ENCODE assay signal across 30 cellular contexts in genomic region chr12:28267920-28268680, GRCh38.
"Had no signal": no experiment of that assay in that cellular context is flagged by ENCODE, and none has a peak within 500 bp of the region (broad histone marks: within the 10 kb centered on the region; RNA-seq: fewer than 3 reads in every experiment).

No MANE protein-coding gene starts in this region.

- ATAC-seq: activated CD4-positive, CD25-positive, alpha-beta regulatory T cell treated with anti-CD3 and anti-CD28 coated beads, Interleukin-2, amount 50 U/mL, for 24 hours; Right ventricle myocardium inferior; SK-N-SH treated with all-trans-retinoic acid at 6 μM for 48 hours; T-cell had no signal

- H3K27me3 Mint-ChIP-seq: activated CD4-positive, alpha-beta memory T cell treated with anti-CD3 and anti-CD28 coated beads, Interleukin-2, amount 10 ng/mL, durations not matched to agents 7 days and 5 days; activated T-cell treated with anti-CD3 and anti-CD28 coated beads, Interleukin-2, amount 50 U/mL, for 24 hours; brain; T-cell had no signal

- DNase-seq: activated CD4-positive, alpha-beta memory T cell treated with anti-CD3 and anti-CD28 coated beads, Interleukin-2, amount 10 ng/mL, durations not matched to agents 7 days and 5 days; activated CD4-positive, alpha-beta T cell treated with anti-CD3 and anti-CD28 coated beads for 48 hours; activated gamma-delta T cell treated with Interleukin-2 at 50 U/mL for 16 hours; activated naive CD4-positive, alpha-beta T cell treated with anti-CD3 and anti-CD28 coated beads for 36 hours; activated T-cell treated with anti-CD3 and anti-CD28 coated beads, Interleukin-2, amount 50 U/mL, for 24 hours; anterior cingulate cortex; caudate nucleus; cerebellar nuclear complex; NCI-H1092 treated with DMSO at 0.1 percent for 48 hours; NCI-H1417; NCI-H146; NCI-H187; NCI-H2029 treated with DMSO at 0.1 percent for 48 hours; NCI-H2107; NCI-H2171; NCI-H510A; NCI-H526; NCI-H748 treated with DMSO at 0.1 percent for 48 hours; NK-92 treated with Interleukin-12 subunit alpha and Interleukin-12 subunit beta, amount 100 ng/mL, for 24 hours; PC-9; SIG-M5; T-cell; T-helper 2 cell; T-helper 9 cell had no signal

- H3K4me1 Mint-ChIP-seq: activated CD4-positive, alpha-beta memory T cell treated with anti-CD3 and anti-CD28 coated beads, Interleukin-2, amount 10 ng/mL, durations not matched to agents 7 days and 5 days; brain had no signal

- H2AFZ ChIP-seq: PC-9 had no signal

- H3K4me3 ChIP-seq: PC-9 had no signal

- H3K27ac ChIP-seq: PC-9, RWPE1 had no signal

- FAIRE-seq: bronchial epithelial cell had no signal

- H3K27ac Mint-ChIP-seq: activated CD4-positive, alpha-beta memory T cell treated with anti-CD3 and anti-CD28 coated beads, Interleukin-2, amount 10 ng/mL, durations not matched to agents 7 days and 5 days; activated naive CD4-positive, alpha-beta T cell treated with anti-CD3 and anti-CD28 coated beads for 36 hours; activated T-cell treated with anti-CD3 and anti-CD28 coated beads, Interleukin-2, amount 50 U/mL, for 24 hours; brain; T-cell had no signal

- H3K4me2 ChIP-seq: PC-9 had no signal

- H3K4me3 Mint-ChIP-seq: activated CD4-positive, alpha-beta memory T cell treated with anti-CD3 and anti-CD28 coated beads, Interleukin-2, amount 10 ng/mL, durations not matched to agents 7 days and 5 days; activated naive CD4-positive, alpha-beta T cell treated with anti-CD3 and anti-CD28 coated beads for 36 hours; activated T-cell treated with anti-CD3 and anti-CD28 coated beads, Interleukin-2, amount 50 U/mL, for 24 hours; brain; T-cell had no signal
